In the genomic region with DNA sequence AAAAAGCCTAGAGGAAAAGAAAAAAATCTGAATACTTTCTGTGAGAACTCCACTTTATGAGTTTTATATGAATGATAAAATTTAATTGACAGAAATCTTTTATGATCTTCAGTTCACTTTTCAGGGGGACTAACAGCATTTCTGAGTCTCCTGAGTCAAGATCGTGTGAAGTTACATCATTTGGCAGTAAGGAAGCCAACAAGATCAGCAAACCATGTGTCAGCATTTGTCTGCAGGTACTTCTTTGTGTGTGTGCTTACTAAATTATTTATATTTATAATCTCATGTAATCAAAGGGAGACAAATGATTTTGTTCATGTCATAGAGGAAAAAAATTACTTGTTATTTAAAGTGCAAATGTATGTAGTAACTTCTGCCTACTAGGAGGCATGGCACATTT, we compare ENCODE assay signal across 1 cellular context.
TF ChIP-seq lines count a peak whose summit lies in the region.

No MANE protein-coding gene starts in this region.

TF ChIP-seq in K562, 482 proteins besides CTCF, POLR2A, EP300 and RAD21 (continued from another document):
- TF ChIP-seq, protein P1, sequence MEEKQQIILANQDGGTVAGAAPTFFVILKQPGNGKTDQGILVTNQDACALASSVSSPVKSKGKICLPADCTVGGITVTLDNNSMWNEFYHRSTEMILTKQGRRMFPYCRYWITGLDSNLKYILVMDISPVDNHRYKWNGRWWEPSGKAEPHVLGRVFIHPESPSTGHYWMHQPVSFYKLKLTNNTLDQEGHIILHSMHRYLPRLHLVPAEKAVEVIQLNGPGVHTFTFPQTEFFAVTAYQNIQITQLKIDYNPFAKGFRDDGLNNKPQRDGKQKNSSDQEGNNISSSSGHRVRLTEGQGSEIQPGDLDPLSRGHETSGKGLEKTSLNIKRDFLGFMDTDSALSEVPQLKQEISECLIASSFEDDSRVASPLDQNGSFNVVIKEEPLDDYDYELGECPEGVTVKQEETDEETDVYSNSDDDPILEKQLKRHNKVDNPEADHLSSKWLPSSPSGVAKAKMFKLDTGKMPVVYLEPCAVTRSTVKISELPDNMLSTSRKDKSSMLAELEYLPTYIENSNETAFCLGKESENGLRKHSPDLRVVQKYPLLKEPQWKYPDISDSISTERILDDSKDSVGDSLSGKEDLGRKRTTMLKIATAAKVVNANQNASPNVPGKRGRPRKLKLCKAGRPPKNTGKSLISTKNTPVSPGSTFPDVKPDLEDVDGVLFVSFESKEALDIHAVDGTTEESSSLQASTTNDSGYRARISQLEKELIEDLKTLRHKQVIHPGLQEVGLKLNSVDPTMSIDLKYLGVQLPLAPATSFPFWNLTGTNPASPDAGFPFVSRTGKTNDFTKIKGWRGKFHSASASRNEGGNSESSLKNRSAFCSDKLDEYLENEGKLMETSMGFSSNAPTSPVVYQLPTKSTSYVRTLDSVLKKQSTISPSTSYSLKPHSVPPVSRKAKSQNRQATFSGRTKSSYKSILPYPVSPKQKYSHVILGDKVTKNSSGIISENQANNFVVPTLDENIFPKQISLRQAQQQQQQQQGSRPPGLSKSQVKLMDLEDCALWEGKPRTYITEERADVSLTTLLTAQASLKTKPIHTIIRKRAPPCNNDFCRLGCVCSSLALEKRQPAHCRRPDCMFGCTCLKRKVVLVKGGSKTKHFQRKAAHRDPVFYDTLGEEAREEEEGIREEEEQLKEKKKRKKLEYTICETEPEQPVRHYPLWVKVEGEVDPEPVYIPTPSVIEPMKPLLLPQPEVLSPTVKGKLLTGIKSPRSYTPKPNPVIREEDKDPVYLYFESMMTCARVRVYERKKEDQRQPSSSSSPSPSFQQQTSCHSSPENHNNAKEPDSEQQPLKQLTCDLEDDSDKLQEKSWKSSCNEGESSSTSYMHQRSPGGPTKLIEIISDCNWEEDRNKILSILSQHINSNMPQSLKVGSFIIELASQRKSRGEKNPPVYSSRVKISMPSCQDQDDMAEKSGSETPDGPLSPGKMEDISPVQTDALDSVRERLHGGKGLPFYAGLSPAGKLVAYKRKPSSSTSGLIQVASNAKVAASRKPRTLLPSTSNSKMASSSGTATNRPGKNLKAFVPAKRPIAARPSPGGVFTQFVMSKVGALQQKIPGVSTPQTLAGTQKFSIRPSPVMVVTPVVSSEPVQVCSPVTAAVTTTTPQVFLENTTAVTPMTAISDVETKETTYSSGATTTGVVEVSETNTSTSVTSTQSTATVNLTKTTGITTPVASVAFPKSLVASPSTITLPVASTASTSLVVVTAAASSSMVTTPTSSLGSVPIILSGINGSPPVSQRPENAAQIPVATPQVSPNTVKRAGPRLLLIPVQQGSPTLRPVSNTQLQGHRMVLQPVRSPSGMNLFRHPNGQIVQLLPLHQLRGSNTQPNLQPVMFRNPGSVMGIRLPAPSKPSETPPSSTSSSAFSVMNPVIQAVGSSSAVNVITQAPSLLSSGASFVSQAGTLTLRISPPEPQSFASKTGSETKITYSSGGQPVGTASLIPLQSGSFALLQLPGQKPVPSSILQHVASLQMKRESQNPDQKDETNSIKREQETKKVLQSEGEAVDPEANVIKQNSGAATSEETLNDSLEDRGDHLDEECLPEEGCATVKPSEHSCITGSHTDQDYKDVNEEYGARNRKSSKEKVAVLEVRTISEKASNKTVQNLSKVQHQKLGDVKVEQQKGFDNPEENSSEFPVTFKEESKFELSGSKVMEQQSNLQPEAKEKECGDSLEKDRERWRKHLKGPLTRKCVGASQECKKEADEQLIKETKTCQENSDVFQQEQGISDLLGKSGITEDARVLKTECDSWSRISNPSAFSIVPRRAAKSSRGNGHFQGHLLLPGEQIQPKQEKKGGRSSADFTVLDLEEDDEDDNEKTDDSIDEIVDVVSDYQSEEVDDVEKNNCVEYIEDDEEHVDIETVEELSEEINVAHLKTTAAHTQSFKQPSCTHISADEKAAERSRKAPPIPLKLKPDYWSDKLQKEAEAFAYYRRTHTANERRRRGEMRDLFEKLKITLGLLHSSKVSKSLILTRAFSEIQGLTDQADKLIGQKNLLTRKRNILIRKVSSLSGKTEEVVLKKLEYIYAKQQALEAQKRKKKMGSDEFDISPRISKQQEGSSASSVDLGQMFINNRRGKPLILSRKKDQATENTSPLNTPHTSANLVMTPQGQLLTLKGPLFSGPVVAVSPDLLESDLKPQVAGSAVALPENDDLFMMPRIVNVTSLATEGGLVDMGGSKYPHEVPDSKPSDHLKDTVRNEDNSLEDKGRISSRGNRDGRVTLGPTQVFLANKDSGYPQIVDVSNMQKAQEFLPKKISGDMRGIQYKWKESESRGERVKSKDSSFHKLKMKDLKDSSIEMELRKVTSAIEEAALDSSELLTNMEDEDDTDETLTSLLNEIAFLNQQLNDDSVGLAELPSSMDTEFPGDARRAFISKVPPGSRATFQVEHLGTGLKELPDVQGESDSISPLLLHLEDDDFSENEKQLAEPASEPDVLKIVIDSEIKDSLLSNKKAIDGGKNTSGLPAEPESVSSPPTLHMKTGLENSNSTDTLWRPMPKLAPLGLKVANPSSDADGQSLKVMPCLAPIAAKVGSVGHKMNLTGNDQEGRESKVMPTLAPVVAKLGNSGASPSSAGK (IDR thresholded peaks at IDR 0.05): peak; percentile 35; the same call in 1 of the 2 replicates
- TF ChIP-seq L3MBTL2 (IDR thresholded peaks at IDR 0.05) (0 out of 2 replicates have a peak, but pooled peaks have one; percentile 38), CHD1 (IDR thresholded peaks at IDR 0.05; ENCODE audit: low read length) (no peak), NFRKB (IDR thresholded peaks at IDR 0.05; ENCODE audit: low read depth) (no peak), ZNF263 (CRISPR knock-in tag; IDR thresholded peaks at IDR 0.05; ENCODE audit: borderline replicate concordance) (no peak), HMGXB4 (CRISPR knock-in tag; IDR thresholded peaks at IDR 0.05) (no peak), MYC (IDR thresholded peaks at IDR 0.05; ENCODE audit: low read depth, low read length) (peak; percentile 36; the same call in 1 of the 2 replicates), MYC (CRISPR knock-in tag; IDR thresholded peaks at IDR 0.05; ENCODE audit: borderline replicate concordance, low read depth) (no peak), TRIM24 (IDR thresholded peaks at IDR 0.05) (peak in 1 of 2 experiments; percentile 32; a peak in 1 of 4 replicates), CSDE1 (IDR thresholded peaks at IDR 0.05) (no peak), C11orf30 (IDR thresholded peaks at IDR 0.05; ENCODE audit: low read depth) (peak; percentile 35; the same call in 1 of the 2 replicates), TGIF2 (CRISPR knock-in tag; IDR thresholded peaks at IDR 0.05) (no peak), FOSL1 (tag; conservative IDR thresholded peaks at IDR 0.05) (no peak), ZBTB1 (CRISPR knock-in tag; IDR thresholded peaks at IDR 0.05; ENCODE audit: borderline replicate concordance, low read depth) (no peak), TCF3 (CRISPR knock-in tag; IDR thresholded peaks at IDR 0.05) (no peak), SMARCA5 (IDR thresholded peaks at IDR 0.05) (no peak), ZNF449 (CRISPR knock-in tag; IDR thresholded peaks at IDR 0.05) (no peak), ZMIZ1 (IDR thresholded peaks at IDR 0.05; ENCODE audit: low read depth in 2 of 2, low read length in 2 of 2) (no peak), RBFOX2 (IDR thresholded peaks at IDR 0.05; ENCODE audit: low read depth, low read length) (no peak), ZNF316 (IDR thresholded peaks at IDR 0.05) (peak; percentile 39; the same call in 1 of the 2 replicates), MCM3 (IDR thresholded peaks at IDR 0.05) (no peak), HNRNPLL (IDR thresholded peaks at IDR 0.05; ENCODE audit: low read depth, low read length, poor library complexity, severe bottlenecking) (no peak), SIX5 (IDR thresholded peaks at IDR 0.05; ENCODE audit: borderline replicate concordance in 1 of 2, insufficient read depth in 1 of 2, low read depth in 1 of 2, low read length in 2 of 2) (no peak)
- TF ChIP-seq, protein P2, sequence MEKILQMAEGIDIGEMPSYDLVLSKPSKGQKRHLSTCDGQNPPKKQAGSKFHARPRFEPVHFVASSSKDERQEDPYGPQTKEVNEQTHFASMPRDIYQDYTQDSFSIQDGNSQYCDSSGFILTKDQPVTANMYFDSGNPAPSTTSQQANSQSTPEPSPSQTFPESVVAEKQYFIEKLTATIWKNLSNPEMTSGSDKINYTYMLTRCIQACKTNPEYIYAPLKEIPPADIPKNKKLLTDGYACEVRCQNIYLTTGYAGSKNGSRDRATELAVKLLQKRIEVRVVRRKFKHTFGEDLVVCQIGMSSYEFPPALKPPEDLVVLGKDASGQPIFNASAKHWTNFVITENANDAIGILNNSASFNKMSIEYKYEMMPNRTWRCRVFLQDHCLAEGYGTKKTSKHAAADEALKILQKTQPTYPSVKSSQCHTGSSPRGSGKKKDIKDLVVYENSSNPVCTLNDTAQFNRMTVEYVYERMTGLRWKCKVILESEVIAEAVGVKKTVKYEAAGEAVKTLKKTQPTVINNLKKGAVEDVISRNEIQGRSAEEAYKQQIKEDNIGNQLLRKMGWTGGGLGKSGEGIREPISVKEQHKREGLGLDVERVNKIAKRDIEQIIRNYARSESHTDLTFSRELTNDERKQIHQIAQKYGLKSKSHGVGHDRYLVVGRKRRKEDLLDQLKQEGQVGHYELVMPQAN (IDR thresholded peaks at IDR 0.05; ENCODE audit: borderline replicate concordance): no peak
- TF ChIP-seq, protein P3, sequence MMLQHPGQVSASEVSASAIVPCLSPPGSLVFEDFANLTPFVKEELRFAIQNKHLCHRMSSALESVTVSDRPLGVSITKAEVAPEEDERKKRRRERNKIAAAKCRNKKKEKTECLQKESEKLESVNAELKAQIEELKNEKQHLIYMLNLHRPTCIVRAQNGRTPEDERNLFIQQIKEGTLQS (IDR thresholded peaks at IDR 0.05): peak; percentile 32; the same call in 1 of the 2 replicates
- TF ChIP-seq, protein P3 (CRISPR knock-in tag; conservative IDR thresholded peaks at IDR 0.05): no peak
- TF ChIP-seq, protein P4, sequence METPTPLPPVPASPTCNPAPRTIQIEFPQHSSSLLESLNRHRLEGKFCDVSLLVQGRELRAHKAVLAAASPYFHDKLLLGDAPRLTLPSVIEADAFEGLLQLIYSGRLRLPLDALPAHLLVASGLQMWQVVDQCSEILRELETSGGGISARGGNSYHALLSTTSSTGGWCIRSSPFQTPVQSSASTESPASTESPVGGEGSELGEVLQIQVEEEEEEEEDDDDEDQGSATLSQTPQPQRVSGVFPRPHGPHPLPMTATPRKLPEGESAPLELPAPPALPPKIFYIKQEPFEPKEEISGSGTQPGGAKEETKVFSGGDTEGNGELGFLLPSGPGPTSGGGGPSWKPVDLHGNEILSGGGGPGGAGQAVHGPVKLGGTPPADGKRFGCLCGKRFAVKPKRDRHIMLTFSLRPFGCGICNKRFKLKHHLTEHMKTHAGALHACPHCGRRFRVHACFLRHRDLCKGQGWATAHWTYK (CRISPR knock-in tag; IDR thresholded peaks at IDR 0.05): no peak
